17 cellular contexts compared by ENCODE assay signal in genomic region chr3:127819656-127820055, GRCh38. TPM values are rescaled to one million over a fixed set of nuclear protein-coding genes. Genes with fewer than 3 reads are reported as not detected.
DNase-seq lines count a peak whose midpoint lies in the region; ATAC-seq and TF ChIP-seq lines count a peak whose summit lies in the region.
"Had no signal": no experiment of that assay in that cellular context is flagged by ENCODE, and none has a peak within 500 bp of the region (broad histone marks: within the 10 kb centered on the region; RNA-seq: fewer than 3 reads in every experiment).

No MANE protein-coding gene starts in this region.

- H3K9me3 Mint-ChIP-seq in immature natural killer cell, result no peaks in the 10 kb centered on the region
- H3K9me3 Mint-ChIP-seq: activated CD4-positive, alpha-beta memory T cell treated with anti-CD3 and anti-CD28 coated beads for 36 hours had no signal

- DNase-seq in IMR-90 (no peak), coronary artery (ENCODE audit: low spot score) (no peak), lower lobe of right lung (no peak), thoracic aorta (ENCODE audit: low spot score) (no peak), immature natural killer cell (no peak), SK-N-DZ (ENCODE audit: low spot score) (no peak)
- DNase-seq: activated CD4-positive, alpha-beta memory T cell treated with anti-CD3 and anti-CD28 coated beads for 36 hours; activated gamma-delta T cell treated with Interleukin-2 at 50 U/mL for 16 hours; CD4-positive, alpha-beta memory T cell; cerebellar nuclear complex; GDM1; NCI-H1417 treated with DMSO at 0.1 percent for 48 hours; NCI-H524; RPMI8226; T-helper 9 cell had no signal

- in situ Hi-C loops in IMR-90 (cut with MboI; ENCODE audit: low sequenced_read_pairs), result no loop called here

- no peak for TF ChIP-seq CTCF in IMR-90 (conservative IDR thresholded peaks at IDR 0.05; ENCODE audit: low read depth, low read length)
- no peak for TF ChIP-seq CTCF in coronary artery (IDR thresholded peaks at IDR 0.05)
- TF ChIP-seq CTCF in lower lobe of right lung (IDR thresholded peaks at IDR 0.05), result no peak
- no peak for TF ChIP-seq CTCF in thoracic aorta (IDR thresholded peaks at IDR 0.05)

- intact Hi-C loops in IMR-90 (cut with micrococcal nuclease), result loop anchor here (1.0 to 5.0 kb wide), 4 partner anchors 51 to 129 kb away; no protein-coding TSS in a partner anchor
- intact Hi-C loops in lower lobe of right lung (cut with DNase I), result no loop called here

- H3K18ac ChIP-seq in IMR-90 (ENCODE audit: low read depth, low read length), result no peak overlapping the region

- H4K91ac ChIP-seq in IMR-90 (ENCODE audit: insufficient read depth, low read depth, low read length), result peak overlapping the region; percentile 84; the same call in 1 of the 2 replicates

- peak overlapping the region; percentile 39; the same call in 1 of the 2 replicates for H4K5ac ChIP-seq in IMR-90 (ENCODE audit: low read depth, low read length)

- no peak overlapping the region for H3K4me2 ChIP-seq in IMR-90 (ENCODE audit: low read depth, low read length)

- BruUV-seq in IMR-90 (replicated peaks; lab: Mats Ljungman, UMichigan), result no TSS peak

- H3K4me1 Mint-ChIP-seq in immature natural killer cell, result peaks cover 9 to 14% of the 10 kb centered on the region in 2 donors

- H3K4ac ChIP-seq in IMR-90 (ENCODE audit: low read depth, low read length), result peak overlapping the region; percentile 68; the same call in 1 of the 2 replicates

- H3K27ac ChIP-seq in IMR-90 (ENCODE audit: insufficient read depth, low read length) (peak overlapping the region; percentile 46; the same call in 1 of the 2 replicates), coronary artery (peak overlapping the region in 1 of 2 donors; percentile 43), lower lobe of right lung (peak overlapping the region; percentile 88), thoracic aorta (peak overlapping the region in 1 of 2 donors; percentile 77)

- peak overlapping the region; percentile 60 for H2BK20ac ChIP-seq in IMR-90 (ENCODE audit: low read depth, low read length)

- dilution Hi-C loops in IMR-90 (cut with HindIII; ENCODE audit: low sequenced_read_pairs, unreplicated experiment), result no loop called here

- H3K27ac Mint-ChIP-seq in immature natural killer cell, result no peak overlapping the region
- H3K27ac Mint-ChIP-seq: activated CD4-positive, alpha-beta memory T cell treated with anti-CD3 and anti-CD28 coated beads for 36 hours; CD4-positive, alpha-beta memory T cell; progenitor cell of endocrine pancreas had no signal

- H2BK15ac ChIP-seq in IMR-90 (ENCODE audit: low read depth, low read length), result peak overlapping the region; percentile 2; the same call in 2 of the 3 replicates

- no peak for TF ChIP-seq RAD21 in IMR-90 (IDR thresholded peaks at IDR 0.05; ENCODE audit: low read length)

- no peaks in the 10 kb centered on the region for H3K9me3 ChIP-seq in IMR-90 (ENCODE audit: control insufficient read depth, insufficient read depth, low read length)
- no peaks in the 10 kb centered on the region for H3K9me3 ChIP-seq in lower lobe of right lung
- no peaks in the 10 kb centered on the region for H3K9me3 ChIP-seq in thoracic aorta

- no peak for ATAC-seq in IMR-90 (ENCODE audit: low read depth)
- no peak for ATAC-seq in lower lobe of right lung
- ATAC-seq in thoracic aorta (ENCODE audit: insufficient number of reproducible peaks, low FRiP score, low read depth), result no peak
- ATAC-seq in HG03175 (IDR thresholded peaks at IDR 0.05; ENCODE audit: unreplicated experiment), result no peak

- peaks cover 0 to 4% (median 0%) of the 10 kb centered on the region in 3 donors for H3K36me3 Mint-ChIP-seq in immature natural killer cell
- H3K36me3 Mint-ChIP-seq: activated CD4-positive, alpha-beta memory T cell treated with anti-CD3 and anti-CD28 coated beads for 36 hours had no signal

- H2AK5ac ChIP-seq in IMR-90 (ENCODE audit: low read depth, low read length), result peak overlapping the region; percentile 86; the same call in 1 of the 2 replicates

- peaks cover 35 to 74% of the 10 kb centered on the region in 2 experiments; a peak in 3 of 4 replicates for H3K79me1 ChIP-seq in IMR-90 (ENCODE audit: low read depth in 1 of 2, low read length in 2 of 2)

- H3K27me3 ChIP-seq in IMR-90 (ENCODE audit: control insufficient read depth, insufficient read depth, low read length), result no peaks in the 10 kb centered on the region
- no peaks in the 10 kb centered on the region for H3K27me3 ChIP-seq in lower lobe of right lung (ENCODE audit: low read depth)
- H3K27me3 ChIP-seq in thoracic aorta (replicated peaks; ENCODE audit: insufficient read depth), result no peaks in the 10 kb centered on the region

- peak overlapping the region; percentile 92 for H2BK5ac ChIP-seq in IMR-90 (ENCODE audit: low read depth, low read length, poor library complexity, severe bottlenecking)

- no peak overlapping the region for H2AFZ ChIP-seq in IMR-90 (replicated peaks; ENCODE audit: low read length, poor library complexity)

- H3K4me3 ChIP-seq in IMR-90 (ENCODE audit: insufficient read depth, low read depth, low read length) (no peak overlapping the region), coronary artery (peak overlapping the region; percentile 97), lower lobe of right lung (peak overlapping the region; percentile 81), thoracic aorta (peak overlapping the region; percentile 97)

- peaks cover 18% of the 10 kb centered on the region for H3K9me1 ChIP-seq in IMR-90 (ENCODE audit: insufficient read depth, low read length)

- no peaks in the 10 kb centered on the region for H4K20me1 ChIP-seq in IMR-90 (ENCODE audit: insufficient read depth, low read length)

- no peak overlapping the region for H3K4me3 Mint-ChIP-seq in immature natural killer cell
- H3K4me3 Mint-ChIP-seq: activated CD4-positive, alpha-beta memory T cell treated with anti-CD3 and anti-CD28 coated beads for 36 hours; CD4-positive, alpha-beta memory T cell had no signal

- H3K36me3 ChIP-seq in IMR-90 (ENCODE audit: control insufficient read depth, insufficient read depth, low read length) (peaks cover 24% of the 10 kb centered on the region), lower lobe of right lung (peaks cover 8% of the 10 kb centered on the region), thoracic aorta (no peaks in the 10 kb centered on the region)

- CTCF ChIA-PET in IMR-90 (lab: Yijun Ruan, JAX), result no interaction called here

- H4K8ac ChIP-seq in IMR-90 (ENCODE audit: low read depth in 2 of 2, low read length in 2 of 2), result peak overlapping the region; percentile 0 to 89; a peak in 3 of 4 replicates

- H3K4me1 ChIP-seq in IMR-90 (ENCODE audit: control insufficient read depth, insufficient read depth, low read length) (peaks cover 31% of the 10 kb centered on the region), lower lobe of right lung (peaks cover 72% of the 10 kb centered on the region), thoracic aorta (ENCODE audit: control insufficient read depth in 1 of 2, low read depth in 2 of 2) (peaks cover 9 to 51% of the 10 kb centered on the region in 2 donors)

- peak overlapping the region; percentile 77; the same call in 1 of the 2 replicates for H3K14ac ChIP-seq in IMR-90 (replicated peaks; ENCODE audit: low read depth, low read length)

- H3K23ac ChIP-seq in IMR-90 (ENCODE audit: low read depth, low read length), result peak overlapping the region; percentile 75; the same call in 1 of the 2 replicates

- H3K27me3 Mint-ChIP-seq in immature natural killer cell (ENCODE audit: low read depth in 3 of 3), result peaks cover 1 to 25% (median 10%) of the 10 kb centered on the region in 3 donors

- POLR2A ChIA-PET in IMR-90 (lab: Charles Lee; ENCODE audit: unreplicated experiment), result no interaction called here

- no peak overlapping the region for H2AK9ac ChIP-seq in IMR-90 (replicated peaks; ENCODE audit: low read depth, low read length, poor library complexity)

- H3K56ac ChIP-seq in IMR-90 (ENCODE audit: extremely low read depth, insufficient read depth, low read length), result no peak overlapping the region

- peak overlapping the region; percentile 80 for H2BK120ac ChIP-seq in IMR-90 (ENCODE audit: low read depth, low read length)

- no peak for TF ChIP-seq POLR2A in IMR-90 (IDR thresholded peaks at IDR 0.05; ENCODE audit: low read depth, low read length)

- WGBS in IMR-90 (ENCODE audit: extremely low coverage in 2 of 2, insufficient read length in 1 of 2), 2 experiments, result no CpG with 5 or more reads among the region's 2 CpGs

- H3K9ac ChIP-seq in IMR-90 (ENCODE audit: low read depth, low read length), result no peak overlapping the region; the same call in 1 of the 2 replicates

TF ChIP-seq in IMR-90, 13 proteins besides CTCF, POLR2A, EP300 and RAD21 (continues in another document):
- TF ChIP-seq MAFK (IDR thresholded peaks at IDR 0.05; ENCODE audit: low read depth, low read length), result no peak
- TF ChIP-seq NFE2L2 (IDR thresholded peaks at IDR 0.05; ENCODE audit: low read depth, low read length), result no peak
- TF ChIP-seq, protein P1, sequence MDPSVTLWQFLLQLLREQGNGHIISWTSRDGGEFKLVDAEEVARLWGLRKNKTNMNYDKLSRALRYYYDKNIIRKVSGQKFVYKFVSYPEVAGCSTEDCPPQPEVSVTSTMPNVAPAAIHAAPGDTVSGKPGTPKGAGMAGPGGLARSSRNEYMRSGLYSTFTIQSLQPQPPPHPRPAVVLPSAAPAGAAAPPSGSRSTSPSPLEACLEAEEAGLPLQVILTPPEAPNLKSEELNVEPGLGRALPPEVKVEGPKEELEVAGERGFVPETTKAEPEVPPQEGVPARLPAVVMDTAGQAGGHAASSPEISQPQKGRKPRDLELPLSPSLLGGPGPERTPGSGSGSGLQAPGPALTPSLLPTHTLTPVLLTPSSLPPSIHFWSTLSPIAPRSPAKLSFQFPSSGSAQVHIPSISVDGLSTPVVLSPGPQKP (IDR thresholded peaks at IDR 0.05; ENCODE audit: borderline replicate concordance, low read depth, low read length), result no peak
- no peak for TF ChIP-seq SMC3 (IDR thresholded peaks at IDR 0.05; ENCODE audit: low read depth, low read length)
- no peak for TF ChIP-seq RFX5 (IDR thresholded peaks at IDR 0.05; ENCODE audit: low read depth, low read length)
- no peak for TF ChIP-seq CEBPB (IDR thresholded peaks at IDR 0.05; ENCODE audit: low read depth, low read length)
- no peak for TF ChIP-seq BHLHE40 (IDR thresholded peaks at IDR 0.05; ENCODE audit: low read depth, low read length)
- TF ChIP-seq MXI1 (IDR thresholded peaks at IDR 0.05; ENCODE audit: borderline replicate concordance, low read depth, low read length), result no peak
- no peak for TF ChIP-seq MAZ (IDR thresholded peaks at IDR 0.05; ENCODE audit: borderline replicate concordance, low read depth, low read length)
- no peak for TF ChIP-seq FOS (IDR thresholded peaks at IDR 0.05; ENCODE audit: low read depth, low read length)

RNA-seq across cellular contexts. Expression of gene MGLL, which starts 2.7 kb away (rescaled TPM):
- 23.6 and 23.7 TPM in 2 replicates for total RNA-seq in IMR-90 (2012; rRNA removed)
- 59.9 and 60.6 TPM in 2 replicates for polyA plus RNA-seq in IMR-90 (2012; rRNA removed)
- polyA plus RNA-seq in IMR-90 (2012; cell fraction: cytosol; rRNA removed), result 33.0 and 76.1 TPM in 2 replicates
- polyA plus RNA-seq in IMR-90 (2012; cell fraction: nucleus; rRNA removed; ENCODE audit: low replicate concordance), result 37.3 and 45.7 TPM in 2 replicates
- total RNA-seq in lower lobe of right lung, result 132 TPM
- 10 to 100 TPM; 57.6 to 71.8 TPM for total RNA-seq in thoracic aorta
- 1 to 10 TPM; 2.6 to 3.6 (median 2.6) TPM for polyA plus RNA-seq in immature natural killer cell
- polyA plus RNA-seq in SK-N-DZ (2014; cell fraction: cytosol; rRNA removed), result not detected in 2 replicates
- not detected in 2 replicates for polyA plus RNA-seq in SK-N-DZ (2014; cell fraction: nucleus; rRNA removed)
